In genomic region chr19:18433039-18433691, GRCh38 we compare ENCODE assay signal across 8 cellular contexts. TPM values are rescaled to one million over a fixed set of nuclear protein-coding genes. Genes with fewer than 3 reads are reported as not detected.
DNase-seq lines count a peak whose midpoint lies in the region; ATAC-seq, FAIRE-seq and TF ChIP-seq lines count a peak whose summit lies in the region.

No MANE protein-coding gene starts in this region.

- no peaks in the 10 kb centered on the region for H3K9me3 Mint-ChIP-seq in activated naive CD8-positive, alpha-beta T cell treated with anti-CD3 and anti-CD28 coated beads, Interleukin-2, amount 10 ng/mL, durations not matched to agents 7 days and 5 days

- peak overlapping the region; percentile 10 for H3K4me2 ChIP-seq in keratinocyte (ENCODE audit: control insufficient read depth, extremely low read depth, insufficient read depth, low read depth, low read length)

- peak; percentile 58 for DNase-seq in Right ventricle myocardium superior
- DNase-seq in left cardiac atrium, result no peak
- DNase-seq in activated naive CD8-positive, alpha-beta T cell treated with anti-CD3 and anti-CD28 coated beads, Interleukin-2, amount 10 ng/mL, durations not matched to agents 7 days and 5 days, result peak; percentile 68
- DNase-seq in keratinocyte (ENCODE audit: low read depth, low spot score), result no peak
- no peak for DNase-seq in upper lobe of right lung
- DNase-seq in NCI-H1048 (lab: John Stamatoyannopoulos, UW), result no peak
- no peak for DNase-seq in putamen (ENCODE audit: low spot score)
- no peak for DNase-seq in hippocampal formation (lab: John Stamatoyannopoulos, UW)

- H3K79me2 ChIP-seq in keratinocyte (ENCODE audit: control insufficient read depth, insufficient read depth, low read length), result no peaks in the 10 kb centered on the region

- no peak for FAIRE-seq in keratinocyte (lab: Jason Lieb, UNC)

- TF ChIP-seq CTCF in keratinocyte (optimal IDR thresholded peaks at IDR 0.05 in 1 of 3, IDR thresholded peaks at IDR 0.05 in 1 of 3, conservative IDR thresholded peaks at IDR 0.05 in 1 of 3; ENCODE audit: extremely low read depth in 1 of 3, insufficient read depth in 2 of 3, low read length in 3 of 3) (no peak), upper lobe of right lung (IDR thresholded peaks at IDR 0.05) (no peak)

- H3K36me3 Mint-ChIP-seq in activated naive CD8-positive, alpha-beta T cell treated with anti-CD3 and anti-CD28 coated beads, Interleukin-2, amount 10 ng/mL, durations not matched to agents 7 days and 5 days, result peaks cover 1% of the 10 kb centered on the region

- H3K27ac ChIP-seq in keratinocyte (ENCODE audit: control insufficient read depth, insufficient read depth, low read length), result no peak overlapping the region
- no peak overlapping the region for H3K27ac ChIP-seq in upper lobe of right lung

- no peaks in the 10 kb centered on the region for H3K9me3 ChIP-seq in keratinocyte (ENCODE audit: control insufficient read depth, low read depth, low read length)
- H3K9me3 ChIP-seq in upper lobe of right lung, result no peaks in the 10 kb centered on the region

- POLR2A ChIA-PET in activated naive CD8-positive, alpha-beta T cell treated with anti-CD3 and anti-CD28 coated beads, Interleukin-2, amount 10 ng/mL, durations not matched to agents 7 days and 5 days (lab: Charles Lee), result no interaction called here

- peaks cover 3% of the 10 kb centered on the region for H3K4me1 ChIP-seq in keratinocyte (ENCODE audit: control insufficient read depth, extremely low read depth, insufficient read depth, low read length)
- H3K4me1 ChIP-seq in upper lobe of right lung, result peaks cover 30% of the 10 kb centered on the region

- dilution Hi-C loops in keratinocyte (cut with MboI; ENCODE audit: extremely low pct_ligation_motif_present, low sequenced_read_pairs), result no loop called here

- no peak overlapping the region for H3K9ac ChIP-seq in keratinocyte (ENCODE audit: control insufficient read depth, extremely low read depth, insufficient read depth, low read length)

- H3K4me1 Mint-ChIP-seq in activated naive CD8-positive, alpha-beta T cell treated with anti-CD3 and anti-CD28 coated beads, Interleukin-2, amount 10 ng/mL, durations not matched to agents 7 days and 5 days, result peaks cover 12% of the 10 kb centered on the region

- no peaks in the 10 kb centered on the region for H3K27me3 Mint-ChIP-seq in activated naive CD8-positive, alpha-beta T cell treated with anti-CD3 and anti-CD28 coated beads, Interleukin-2, amount 10 ng/mL, durations not matched to agents 7 days and 5 days

- ATAC-seq in Right ventricle myocardium superior (ENCODE audit: poor library complexity) (no peak), left cardiac atrium (no peak), upper lobe of right lung (peak; percentile 1)
- peak; percentile 3 for ATAC-seq in activated naive CD8-positive, alpha-beta T cell treated with anti-CD3 and anti-CD28 coated beads, Interleukin-2, amount 10 ng/mL, durations not matched to agents 7 days and 5 days (ENCODE audit: low read depth)

- H3K4me3 ChIP-seq in keratinocyte (ENCODE audit: control insufficient read depth in 2 of 3, extremely low read depth in 1 of 3, insufficient read depth in 2 of 3, low read depth in 1 of 3, low read length in 3 of 3), result peak overlapping the region in 1 of 3 experiments; percentile 16
- peak overlapping the region; percentile 45 for H3K4me3 ChIP-seq in upper lobe of right lung

- no peak overlapping the region for H2AFZ ChIP-seq in keratinocyte (ENCODE audit: control insufficient read depth, low read length)

- no peak overlapping the region for H3K27ac Mint-ChIP-seq in activated naive CD8-positive, alpha-beta T cell treated with anti-CD3 and anti-CD28 coated beads, Interleukin-2, amount 10 ng/mL, durations not matched to agents 7 days and 5 days

- H4K20me1 ChIP-seq in keratinocyte (ENCODE audit: control insufficient read depth, extremely low read depth, insufficient read depth, low read length), result no peaks in the 10 kb centered on the region

- intact Hi-C loops in Right ventricle myocardium superior (cut with DNase I) (no loop called here), left cardiac atrium (cut with DNase I) (no loop called here), upper lobe of right lung (cut with DNase I) (no loop called here)

- H3K27me3 ChIP-seq in keratinocyte (ENCODE audit: control insufficient read depth, extremely low read depth, insufficient read depth, low read length) (no peaks in the 10 kb centered on the region), upper lobe of right lung (no peaks in the 10 kb centered on the region)

- H3K36me3 ChIP-seq in keratinocyte (ENCODE audit: control insufficient read depth in 2 of 2, extremely low read depth in 1 of 2, insufficient read depth in 2 of 2, low read length in 2 of 2) (peaks cover 0 to 1% of the 10 kb centered on the region in 2 experiments), upper lobe of right lung (no peaks in the 10 kb centered on the region)

- H3K9me1 ChIP-seq in keratinocyte (ENCODE audit: control insufficient read depth, extremely low read depth, insufficient read depth, low read length), result no peaks in the 10 kb centered on the region

- peak overlapping the region; percentile 5 for H3K4me3 Mint-ChIP-seq in activated naive CD8-positive, alpha-beta T cell treated with anti-CD3 and anti-CD28 coated beads, Interleukin-2, amount 10 ng/mL, durations not matched to agents 7 days and 5 days

RNA-seq across cellular contexts. Expression of gene ISYNA1, which starts 4.8 kb away (rescaled TPM):
- total RNA-seq in Right ventricle myocardium superior, result 26.0 TPM
- total RNA-seq in left cardiac atrium, result 10 to 100 TPM; 29.2 to 44.6 TPM
- 10 to 100 TPM; 39.6 to 43.4 TPM for total RNA-seq in activated naive CD8-positive, alpha-beta T cell treated with anti-CD3 and anti-CD28 coated beads, Interleukin-2, amount 10 ng/mL, durations not matched to agents 7 days and 5 days
- polyA plus RNA-seq in keratinocyte, result 3.5 to 8.3 TPM (median 7.0 TPM) in 3 replicates
- polyA plus RNA-seq in keratinocyte (2011; ENCODE audit: low read depth), result 0.60 TPM
- polyA plus RNA-seq in keratinocyte (2011; cell fraction: cytosol; rRNA removed), result 3.1 and 7.3 TPM in 2 replicates
- polyA plus RNA-seq in keratinocyte (2011; cell fraction: nucleus; rRNA removed), result 17.4 and 28.2 TPM in 2 replicates
- polyA plus RNA-seq in keratinocyte (2012; ENCODE audit: low replicate concordance), result 7.7 and 10.7 TPM in 2 replicates
- polyA minus RNA-seq in keratinocyte, result 3.3 to 6.8 TPM (median 5.9 TPM) in 3 replicates
- 15.5 TPM for polyA minus RNA-seq in keratinocyte (2011; cell fraction: cytosol; rRNA and poly(A)+ RNA removed)
- polyA minus RNA-seq in keratinocyte (2011; cell fraction: nucleus; rRNA and poly(A)+ RNA removed), result 6.5 and 8.8 TPM in 2 replicates
- total RNA-seq in upper lobe of right lung, result 34.6 TPM

RNA-seq across cellular contexts. Expression of gene SSBP4, which starts 14.0 kb away (rescaled TPM):
- total RNA-seq in Right ventricle myocardium superior (30.4 TPM), left cardiac atrium (10 to 100 TPM; 37.4 to 49.3 TPM), upper lobe of right lung (57.3 TPM)
- 100 to 1,000 TPM; 152 to 158 TPM for total RNA-seq in activated naive CD8-positive, alpha-beta T cell treated with anti-CD3 and anti-CD28 coated beads, Interleukin-2, amount 10 ng/mL, durations not matched to agents 7 days and 5 days
- polyA plus RNA-seq in keratinocyte, result 7.5 to 11.3 TPM (median 10.8 TPM) in 3 replicates
- polyA plus RNA-seq in keratinocyte (2011; ENCODE audit: low read depth), result 3.6 TPM
- polyA plus RNA-seq in keratinocyte (2011; cell fraction: cytosol; rRNA removed), result 4.1 and 15.9 TPM in 2 replicates
- polyA plus RNA-seq in keratinocyte (2011; cell fraction: nucleus; rRNA removed), result 12.5 and 15.5 TPM in 2 replicates
- 10.1 and 20.9 TPM in 2 replicates for polyA plus RNA-seq in keratinocyte (2012; ENCODE audit: low replicate concordance)
- polyA minus RNA-seq in keratinocyte, result 2.2 to 9.2 TPM (median 4.5 TPM) in 3 replicates
- polyA minus RNA-seq in keratinocyte (2011; cell fraction: cytosol; rRNA and poly(A)+ RNA removed), result 34.0 TPM
- polyA minus RNA-seq in keratinocyte (2011; cell fraction: nucleus; rRNA and poly(A)+ RNA removed), result 10.2 and 19.3 TPM in 2 replicates

RNA-seq across cellular contexts. Expression of gene LRRC25, which starts 35.7 kb away (rescaled TPM):
- 3.6 TPM for total RNA-seq in Right ventricle myocardium superior
- 1 to 10 TPM; 4.9 to 8.7 TPM for total RNA-seq in left cardiac atrium
- 1 to 10 TPM; 1.2 to 1.6 TPM for total RNA-seq in activated naive CD8-positive, alpha-beta T cell treated with anti-CD3 and anti-CD28 coated beads, Interleukin-2, amount 10 ng/mL, durations not matched to agents 7 days and 5 days
- polyA plus RNA-seq in keratinocyte, result not detected in 3 replicates
- polyA plus RNA-seq in keratinocyte (2011; ENCODE audit: low read depth), result not detected
- not detected in 2 replicates for polyA plus RNA-seq in keratinocyte (2011; cell fraction: cytosol; rRNA removed)
- polyA plus RNA-seq in keratinocyte (2011; cell fraction: nucleus; rRNA removed), result not detected in 2 replicates
- polyA plus RNA-seq in keratinocyte (2012; ENCODE audit: low replicate concordance), result not detected in 2 replicates
- polyA minus RNA-seq in keratinocyte, result not detected in 3 replicates
- not detected for polyA minus RNA-seq in keratinocyte (2011; cell fraction: cytosol; rRNA and poly(A)+ RNA removed)
- not detected in 2 replicates for polyA minus RNA-seq in keratinocyte (2011; cell fraction: nucleus; rRNA and poly(A)+ RNA removed)
- total RNA-seq in upper lobe of right lung, result 22.7 TPM

RNA-seq across cellular contexts. Expression of gene GDF15, which starts 47.2 kb away (rescaled TPM):
- total RNA-seq in Right ventricle myocardium superior, result 0.54 TPM
- total RNA-seq in left cardiac atrium, result 1 to 10 TPM in 1 of 2 donors, under 1 TPM in 1; 0.50 to 1.5 TPM
- total RNA-seq in activated naive CD8-positive, alpha-beta T cell treated with anti-CD3 and anti-CD28 coated beads, Interleukin-2, amount 10 ng/mL, durations not matched to agents 7 days and 5 days, result under 1 TPM; 0.34 to 0.75 TPM
- polyA plus RNA-seq in keratinocyte, result 0.27 to 0.49 TPM (median 0.31 TPM) in 3 replicates
- 13.0 TPM for polyA plus RNA-seq in keratinocyte (2011; ENCODE audit: low read depth)
- 0.56 and 0.99 TPM in 2 replicates for polyA plus RNA-seq in keratinocyte (2011; cell fraction: cytosol; rRNA removed)
- polyA plus RNA-seq in keratinocyte (2011; cell fraction: nucleus; rRNA removed), result 1.9 and 2.4 TPM in 2 replicates
- polyA plus RNA-seq in keratinocyte (2012; ENCODE audit: low replicate concordance), result 0.39 and 61.8 TPM in 2 replicates
- polyA minus RNA-seq in keratinocyte, result 0.20 to 1.0 TPM in 2 of 3 replicates, not detected in the other
- not detected for polyA minus RNA-seq in keratinocyte (2011; cell fraction: cytosol; rRNA and poly(A)+ RNA removed)
- polyA minus RNA-seq in keratinocyte (2011; cell fraction: nucleus; rRNA and poly(A)+ RNA removed), result 1.6 and 2.0 TPM in 2 replicates
- total RNA-seq in upper lobe of right lung, result 105 TPM

Comparison
In these comparisons a context has a peak if more than half of its experiments do, and no peak if none do; other contexts are left out.
1. DNase-seq: peak in Right ventricle myocardium superior (single experiment) and activated naive CD8-positive, alpha-beta T cell treated with anti-CD3 and anti-CD28 coated beads, Interleukin-2, amount 10 ng/mL, durations not matched to agents 7 days and 5 days (single experiment); none in left cardiac atrium (single experiment), keratinocyte (single experiment), upper lobe of right lung (single experiment), NCI-H1048 (single experiment), putamen (single experiment) and hippocampal formation (0 of 2).
2. ATAC-seq: peak in activated naive CD8-positive, alpha-beta T cell treated with anti-CD3 and anti-CD28 coated beads, Interleukin-2, amount 10 ng/mL, durations not matched to agents 7 days and 5 days (single experiment) and upper lobe of right lung (single experiment); none in Right ventricle myocardium superior (single experiment) and left cardiac atrium (0 of 2).